2 cellular contexts compared by ENCODE assay signal in the genomic region with DNA sequence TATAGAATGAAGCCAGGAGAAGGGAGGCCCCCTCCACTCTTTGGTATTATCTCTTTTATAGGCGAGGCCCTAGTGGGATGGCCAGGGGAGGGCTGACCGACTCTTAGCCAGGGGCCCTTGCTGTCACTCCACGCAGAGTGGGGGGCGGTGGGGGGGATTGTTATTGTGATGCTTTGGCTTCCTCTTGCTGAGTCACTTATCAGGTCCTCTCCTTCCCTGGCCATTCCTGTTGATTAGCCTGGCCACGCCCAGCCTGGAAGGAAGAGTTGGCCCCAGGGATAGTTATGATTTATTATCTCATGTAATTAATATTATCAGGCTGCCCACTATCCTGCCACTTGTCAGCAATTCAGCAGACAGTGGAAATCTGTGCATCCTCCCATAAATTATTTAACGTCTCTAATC.
TF ChIP-seq lines count a peak whose summit lies in the region.

No MANE protein-coding gene starts in this region.

TF ChIP-seq in GM23338, 12 proteins besides CTCF, POLR2A, EP300 and RAD21 (continued from another document):
- TF ChIP-seq, protein P1, sequence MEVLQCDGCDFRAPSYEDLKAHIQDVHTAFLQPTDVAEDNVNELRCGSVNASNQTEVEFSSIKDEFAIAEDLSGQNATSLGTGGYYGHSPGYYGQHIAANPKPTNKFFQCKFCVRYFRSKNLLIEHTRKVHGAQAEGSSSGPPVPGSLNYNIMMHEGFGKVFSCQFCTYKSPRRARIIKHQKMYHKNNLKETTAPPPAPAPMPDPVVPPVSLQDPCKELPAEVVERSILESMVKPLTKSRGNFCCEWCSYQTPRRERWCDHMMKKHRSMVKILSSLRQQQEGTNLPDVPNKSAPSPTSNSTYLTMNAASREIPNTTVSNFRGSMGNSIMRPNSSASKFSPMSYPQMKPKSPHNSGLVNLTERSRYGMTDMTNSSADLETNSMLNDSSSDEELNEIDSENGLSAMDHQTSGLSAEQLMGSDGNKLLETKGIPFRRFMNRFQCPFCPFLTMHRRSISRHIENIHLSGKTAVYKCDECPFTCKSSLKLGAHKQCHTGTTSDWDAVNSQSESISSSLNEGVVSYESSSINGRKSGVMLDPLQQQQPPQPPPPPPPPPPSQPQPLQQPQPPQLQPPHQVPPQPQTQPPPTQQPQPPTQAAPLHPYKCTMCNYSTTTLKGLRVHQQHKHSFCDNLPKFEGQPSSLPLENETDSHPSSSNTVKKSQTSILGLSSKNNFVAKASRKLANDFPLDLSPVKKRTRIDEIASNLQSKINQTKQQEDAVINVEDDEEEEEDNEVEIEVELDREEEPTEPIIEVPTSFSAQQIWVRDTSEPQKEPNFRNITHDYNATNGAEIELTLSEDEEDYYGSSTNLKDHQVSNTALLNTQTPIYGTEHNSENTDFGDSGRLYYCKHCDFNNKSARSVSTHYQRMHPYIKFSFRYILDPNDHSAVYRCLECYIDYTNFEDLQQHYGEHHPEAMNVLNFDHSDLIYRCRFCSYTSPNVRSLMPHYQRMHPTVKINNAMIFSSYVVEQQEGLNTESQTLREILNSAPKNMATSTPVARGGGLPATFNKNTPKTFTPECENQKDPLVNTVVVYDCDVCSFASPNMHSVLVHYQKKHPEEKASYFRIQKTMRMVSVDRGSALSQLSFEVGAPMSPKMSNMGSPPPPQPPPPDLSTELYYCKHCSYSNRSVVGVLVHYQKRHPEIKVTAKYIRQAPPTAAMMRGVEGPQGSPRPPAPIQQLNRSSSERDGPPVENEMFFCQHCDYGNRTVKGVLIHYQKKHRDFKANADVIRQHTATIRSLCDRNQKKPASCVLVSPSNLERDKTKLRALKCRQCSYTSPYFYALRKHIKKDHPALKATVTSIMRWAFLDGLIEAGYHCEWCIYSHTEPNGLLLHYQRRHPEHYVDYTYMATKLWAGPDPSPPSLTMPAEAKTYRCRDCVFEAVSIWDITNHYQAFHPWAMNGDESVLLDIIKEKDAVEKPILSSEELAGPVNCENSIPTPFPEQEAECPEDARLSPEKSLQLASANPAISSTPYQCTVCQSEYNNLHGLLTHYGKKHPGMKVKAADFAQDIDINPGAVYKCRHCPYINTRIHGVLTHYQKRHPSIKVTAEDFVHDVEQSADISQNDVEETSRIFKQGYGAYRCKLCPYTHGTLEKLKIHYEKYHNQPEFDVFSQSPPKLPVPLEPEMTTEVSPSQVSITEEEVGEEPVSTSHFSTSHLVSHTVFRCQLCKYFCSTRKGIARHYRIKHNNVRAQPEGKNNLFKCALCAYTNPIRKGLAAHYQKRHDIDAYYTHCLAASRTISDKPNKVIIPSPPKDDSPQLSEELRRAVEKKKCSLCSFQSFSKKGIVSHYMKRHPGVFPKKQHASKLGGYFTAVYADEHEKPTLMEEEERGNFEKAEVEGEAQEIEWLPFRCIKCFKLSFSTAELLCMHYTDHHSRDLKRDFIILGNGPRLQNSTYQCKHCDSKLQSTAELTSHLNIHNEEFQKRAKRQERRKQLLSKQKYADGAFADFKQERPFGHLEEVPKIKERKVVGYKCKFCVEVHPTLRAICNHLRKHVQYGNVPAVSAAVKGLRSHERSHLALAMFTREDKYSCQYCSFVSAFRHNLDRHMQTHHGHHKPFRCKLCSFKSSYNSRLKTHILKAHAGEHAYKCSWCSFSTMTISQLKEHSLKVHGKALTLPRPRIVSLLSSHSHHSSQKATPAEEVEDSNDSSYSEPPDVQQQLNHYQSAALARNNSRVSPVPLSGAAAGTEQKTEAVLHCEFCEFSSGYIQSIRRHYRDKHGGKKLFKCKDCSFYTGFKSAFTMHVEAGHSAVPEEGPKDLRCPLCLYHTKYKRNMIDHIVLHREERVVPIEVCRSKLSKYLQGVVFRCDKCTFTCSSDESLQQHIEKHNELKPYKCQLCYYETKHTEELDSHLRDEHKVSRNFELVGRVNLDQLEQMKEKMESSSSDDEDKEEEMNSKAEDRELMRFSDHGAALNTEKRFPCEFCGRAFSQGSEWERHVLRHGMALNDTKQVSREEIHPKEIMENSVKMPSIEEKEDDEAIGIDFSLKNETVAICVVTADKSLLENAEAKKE (CRISPR knock-in tag; IDR thresholded peaks at IDR 0.05): no peak
- TF ChIP-seq POLR2AphosphoS5 (IDR thresholded peaks at IDR 0.05; ENCODE audit: low read depth) (no peak), ZNF331 (CRISPR knock-in tag; IDR thresholded peaks at IDR 0.05; ENCODE audit: low read depth) (no peak), ZNF114 (CRISPR knock-in tag; IDR thresholded peaks at IDR 0.05) (no peak), EZH2phosphoT487 (IDR thresholded peaks at IDR 0.05; ENCODE audit: unreplicated experiment) (no peak)
- TF ChIP-seq, protein P2, sequence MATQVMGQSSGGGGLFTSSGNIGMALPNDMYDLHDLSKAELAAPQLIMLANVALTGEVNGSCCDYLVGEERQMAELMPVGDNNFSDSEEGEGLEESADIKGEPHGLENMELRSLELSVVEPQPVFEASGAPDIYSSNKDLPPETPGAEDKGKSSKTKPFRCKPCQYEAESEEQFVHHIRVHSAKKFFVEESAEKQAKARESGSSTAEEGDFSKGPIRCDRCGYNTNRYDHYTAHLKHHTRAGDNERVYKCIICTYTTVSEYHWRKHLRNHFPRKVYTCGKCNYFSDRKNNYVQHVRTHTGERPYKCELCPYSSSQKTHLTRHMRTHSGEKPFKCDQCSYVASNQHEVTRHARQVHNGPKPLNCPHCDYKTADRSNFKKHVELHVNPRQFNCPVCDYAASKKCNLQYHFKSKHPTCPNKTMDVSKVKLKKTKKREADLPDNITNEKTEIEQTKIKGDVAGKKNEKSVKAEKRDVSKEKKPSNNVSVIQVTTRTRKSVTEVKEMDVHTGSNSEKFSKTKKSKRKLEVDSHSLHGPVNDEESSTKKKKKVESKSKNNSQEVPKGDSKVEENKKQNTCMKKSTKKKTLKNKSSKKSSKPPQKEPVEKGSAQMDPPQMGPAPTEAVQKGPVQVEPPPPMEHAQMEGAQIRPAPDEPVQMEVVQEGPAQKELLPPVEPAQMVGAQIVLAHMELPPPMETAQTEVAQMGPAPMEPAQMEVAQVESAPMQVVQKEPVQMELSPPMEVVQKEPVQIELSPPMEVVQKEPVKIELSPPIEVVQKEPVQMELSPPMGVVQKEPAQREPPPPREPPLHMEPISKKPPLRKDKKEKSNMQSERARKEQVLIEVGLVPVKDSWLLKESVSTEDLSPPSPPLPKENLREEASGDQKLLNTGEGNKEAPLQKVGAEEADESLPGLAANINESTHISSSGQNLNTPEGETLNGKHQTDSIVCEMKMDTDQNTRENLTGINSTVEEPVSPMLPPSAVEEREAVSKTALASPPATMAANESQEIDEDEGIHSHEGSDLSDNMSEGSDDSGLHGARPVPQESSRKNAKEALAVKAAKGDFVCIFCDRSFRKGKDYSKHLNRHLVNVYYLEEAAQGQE (IDR thresholded peaks at IDR 0.05; ENCODE audit: unreplicated experiment): no peak
TF ChIP-seq in GM23338: peak in this region for 0.

TF ChIP-seq in WTC11, 78 proteins besides CTCF, POLR2A, EP300 and RAD21 (continued from another document):
- TF ChIP-seq, protein P3, sequence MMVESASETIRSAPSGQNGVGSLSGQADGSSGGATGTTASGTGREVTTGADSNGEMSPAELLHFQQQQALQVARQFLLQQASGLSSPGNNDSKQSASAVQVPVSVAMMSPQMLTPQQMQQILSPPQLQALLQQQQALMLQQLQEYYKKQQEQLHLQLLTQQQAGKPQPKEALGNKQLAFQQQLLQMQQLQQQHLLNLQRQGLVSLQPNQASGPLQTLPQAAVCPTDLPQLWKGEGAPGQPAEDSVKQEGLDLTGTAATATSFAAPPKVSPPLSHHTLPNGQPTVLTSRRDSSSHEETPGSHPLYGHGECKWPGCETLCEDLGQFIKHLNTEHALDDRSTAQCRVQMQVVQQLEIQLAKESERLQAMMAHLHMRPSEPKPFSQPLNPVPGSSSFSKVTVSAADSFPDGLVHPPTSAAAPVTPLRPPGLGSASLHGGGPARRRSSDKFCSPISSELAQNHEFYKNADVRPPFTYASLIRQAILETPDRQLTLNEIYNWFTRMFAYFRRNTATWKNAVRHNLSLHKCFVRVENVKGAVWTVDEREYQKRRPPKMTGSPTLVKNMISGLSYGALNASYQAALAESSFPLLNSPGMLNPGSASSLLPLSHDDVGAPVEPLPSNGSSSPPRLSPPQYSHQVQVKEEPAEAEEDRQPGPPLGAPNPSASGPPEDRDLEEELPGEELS (CRISPR knock-in tag; IDR thresholded peaks at IDR 0.05): no peak
- TF ChIP-seq, protein P4, sequence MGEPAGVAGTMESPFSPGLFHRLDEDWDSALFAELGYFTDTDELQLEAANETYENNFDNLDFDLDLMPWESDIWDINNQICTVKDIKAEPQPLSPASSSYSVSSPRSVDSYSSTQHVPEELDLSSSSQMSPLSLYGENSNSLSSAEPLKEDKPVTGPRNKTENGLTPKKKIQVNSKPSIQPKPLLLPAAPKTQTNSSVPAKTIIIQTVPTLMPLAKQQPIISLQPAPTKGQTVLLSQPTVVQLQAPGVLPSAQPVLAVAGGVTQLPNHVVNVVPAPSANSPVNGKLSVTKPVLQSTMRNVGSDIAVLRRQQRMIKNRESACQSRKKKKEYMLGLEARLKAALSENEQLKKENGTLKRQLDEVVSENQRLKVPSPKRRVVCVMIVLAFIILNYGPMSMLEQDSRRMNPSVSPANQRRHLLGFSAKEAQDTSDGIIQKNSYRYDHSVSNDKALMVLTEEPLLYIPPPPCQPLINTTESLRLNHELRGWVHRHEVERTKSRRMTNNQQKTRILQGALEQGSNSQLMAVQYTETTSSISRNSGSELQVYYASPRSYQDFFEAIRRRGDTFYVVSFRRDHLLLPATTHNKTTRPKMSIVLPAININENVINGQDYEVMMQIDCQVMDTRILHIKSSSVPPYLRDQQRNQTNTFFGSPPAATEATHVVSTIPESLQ (CRISPR knock-in tag; IDR thresholded peaks at IDR 0.05): no peak
- TF ChIP-seq, protein P5, sequence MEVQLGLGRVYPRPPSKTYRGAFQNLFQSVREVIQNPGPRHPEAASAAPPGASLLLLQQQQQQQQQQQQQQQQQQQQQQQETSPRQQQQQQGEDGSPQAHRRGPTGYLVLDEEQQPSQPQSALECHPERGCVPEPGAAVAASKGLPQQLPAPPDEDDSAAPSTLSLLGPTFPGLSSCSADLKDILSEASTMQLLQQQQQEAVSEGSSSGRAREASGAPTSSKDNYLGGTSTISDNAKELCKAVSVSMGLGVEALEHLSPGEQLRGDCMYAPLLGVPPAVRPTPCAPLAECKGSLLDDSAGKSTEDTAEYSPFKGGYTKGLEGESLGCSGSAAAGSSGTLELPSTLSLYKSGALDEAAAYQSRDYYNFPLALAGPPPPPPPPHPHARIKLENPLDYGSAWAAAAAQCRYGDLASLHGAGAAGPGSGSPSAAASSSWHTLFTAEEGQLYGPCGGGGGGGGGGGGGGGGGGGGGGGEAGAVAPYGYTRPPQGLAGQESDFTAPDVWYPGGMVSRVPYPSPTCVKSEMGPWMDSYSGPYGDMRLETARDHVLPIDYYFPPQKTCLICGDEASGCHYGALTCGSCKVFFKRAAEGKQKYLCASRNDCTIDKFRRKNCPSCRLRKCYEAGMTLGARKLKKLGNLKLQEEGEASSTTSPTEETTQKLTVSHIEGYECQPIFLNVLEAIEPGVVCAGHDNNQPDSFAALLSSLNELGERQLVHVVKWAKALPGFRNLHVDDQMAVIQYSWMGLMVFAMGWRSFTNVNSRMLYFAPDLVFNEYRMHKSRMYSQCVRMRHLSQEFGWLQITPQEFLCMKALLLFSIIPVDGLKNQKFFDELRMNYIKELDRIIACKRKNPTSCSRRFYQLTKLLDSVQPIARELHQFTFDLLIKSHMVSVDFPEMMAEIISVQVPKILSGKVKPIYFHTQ (CRISPR knock-in tag; IDR thresholded peaks at IDR 0.05): no peak
- TF ChIP-seq ETV6 (CRISPR knock-in tag; IDR thresholded peaks at IDR 0.05): no peak
- TF ChIP-seq GABPB1 (CRISPR knock-in tag; IDR thresholded peaks at IDR 0.05): no peak
